In genomic region chr11:112925516-112926310, GRCh38 we compare ENCODE assay signal across 20 cellular contexts. TPM values are rescaled to one million over a fixed set of nuclear protein-coding genes. Genes with fewer than 3 reads are reported as not detected.
"Had no signal": no experiment of that assay in that cellular context is flagged by ENCODE, and none has a peak within 500 bp of the region (broad histone marks: within the 10 kb centered on the region; RNA-seq: fewer than 3 reads in every experiment).

No MANE protein-coding gene starts in this region.

- H3K27ac ChIP-seq: ascending aorta, brain microvascular endothelial cell, left ventricle myocardium inferior, ovary, prostate gland, right atrium auricular region, tibial nerve had no signal

- DNase-seq: activated CD4-positive, alpha-beta T cell treated with anti-CD3 and anti-CD28 coated beads, Interleukin-2, amount 50 U/mL, for 48 hours; activated CD8-positive, alpha-beta memory T cell treated with anti-CD3 and anti-CD28 coated beads, Interleukin-2, amount 50 U/mL, for 48 hours; activated naive CD4-positive, alpha-beta T cell; activated T-cell treated with anti-CD3 and anti-CD28 coated beads, Interleukin-2, amount 50 U/mL, for 4 hours; brain microvascular endothelial cell; foreskin fibroblast; kidney; left ventricle myocardium inferior; naive thymus-derived CD8-positive, alpha-beta T cell; ovary; stimulated activated CD4-positive, alpha-beta T cell treated with anti-CD3 and anti-CD28 coated beads, Interleukin-1b, Interleukin-23, amount 100 ng/mL, for 48 hours; stimulated activated naive CD8-positive, alpha-beta T cell treated with anti-CD3 and anti-CD28 coated beads, Interleukin-15, amount 100 ng/mL, for 72 hours; T-helper 1 cell had no signal

- H3K36me3 ChIP-seq: adrenal gland, ascending aorta, brain microvascular endothelial cell, left ventricle myocardium inferior, ovary, prostate gland, right atrium auricular region, tibial nerve had no signal

- H3K4me1 ChIP-seq: adrenal gland, ascending aorta, prostate gland, right atrium auricular region, tibial nerve had no signal

- H3K27me3 ChIP-seq: adrenal gland, ascending aorta, brain microvascular endothelial cell, ovary, right atrium auricular region, tibial nerve had no signal

- H3K4me3 ChIP-seq: adrenal gland, ascending aorta, left ventricle myocardium inferior, ovary, prostate gland, right atrium auricular region, tibial nerve had no signal

- ATAC-seq: activated T-cell treated with anti-CD3 and anti-CD28 coated beads, Interleukin-2, amount 50 U/mL, for 4 hours; naive thymus-derived CD8-positive, alpha-beta T cell; stimulated activated effector memory CD8-positive, alpha-beta T cell treated with anti-CD3 and anti-CD28 coated beads, Interleukin-12 subunit alpha, Interleukin-12 subunit beta, amount 100 ng/mL, for 72 hours; stimulated activated naive CD8-positive, alpha-beta T cell treated with anti-CD3 and anti-CD28 coated beads, Interleukin-15, amount 100 ng/mL, for 72 hours had no signal

- H3K9me3 ChIP-seq: adrenal gland, ascending aorta, left ventricle myocardium inferior, ovary, prostate gland, right atrium auricular region, tibial nerve had no signal

RNA-seq across cellular contexts. Expression of gene NCAM1, which starts 35.5 kb away (rescaled TPM):
- total RNA-seq: activated T-helper 2 cell treated with anti-CD3 and anti-CD28 coated beads, Interferon-gamma antibody, Interleukin-2, Interleukin-4, amounts not matched to agents 10 μg/mL and 5 μg/mL and 100 μg/mL, durations not matched to agents 14 hours and 24 hours and 36 hours had no signal
